In the genomic region with DNA sequence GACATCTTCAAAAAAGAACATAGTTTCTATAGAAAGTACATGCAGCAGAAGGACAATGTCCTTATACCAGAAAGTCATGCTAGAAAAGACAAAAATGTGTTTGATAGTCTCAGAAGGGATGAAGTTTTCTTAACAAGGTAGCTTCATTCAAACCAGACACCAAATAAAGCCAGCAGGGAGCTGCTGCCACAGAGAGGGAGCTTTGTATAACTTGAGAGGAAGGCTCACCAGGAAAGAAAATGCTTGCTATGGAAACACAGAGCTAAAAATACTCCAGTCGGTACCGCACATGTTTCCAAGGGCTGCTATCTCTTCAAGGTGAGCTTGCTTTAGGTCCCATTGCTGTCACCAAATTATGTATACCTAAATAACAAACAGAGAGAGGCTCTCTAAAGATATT, we compare ENCODE assay signal across 8 cellular contexts.
DNase-seq lines count a peak whose midpoint lies in the region; ATAC-seq and TF ChIP-seq lines count a peak whose summit lies in the region.

No MANE protein-coding gene starts in this region.

- ATAC-seq in CD4-positive, CD25-positive, alpha-beta regulatory T cell (ENCODE audit: low read depth in 2 of 2) = no peak
- peak; percentile 29 for ATAC-seq in GM21515 (IDR thresholded peaks at IDR 0.05; ENCODE audit: unreplicated experiment)
- ATAC-seq in body of pancreas = no peak

- H3K9me3 Mint-ChIP-seq in CD4-positive, CD25-positive, alpha-beta regulatory T cell = peaks cover 0 to 3% (median under 1%) of the 10 kb centered on the region in 7 donors

- DNase-seq in CD4-positive, CD25-positive, alpha-beta regulatory T cell = no peak
- DNase-seq in NCI-H146 treated with DMSO at 0.1 percent for 48 hours (lab: John Stamatoyannopoulos, UW; ENCODE audit: unreplicated experiment) = peak; percentile 5
- no peak for DNase-seq in fibroblast of pulmonary artery (ENCODE audit: low read depth)
- DNase-seq in NCI-H2227 treated with DMSO at 0.1 percent for 48 hours (lab: John Stamatoyannopoulos, UW) = no peak
- DNase-seq in WERI-Rb-1 = no peak
- DNase-seq in body of pancreas = no peak
- DNase-seq in GM20000 (ENCODE audit: low spot score) = no peak

- H3K4me1 Mint-ChIP-seq in CD4-positive, CD25-positive, alpha-beta regulatory T cell = peaks cover 2 to 17% (median 5%) of the 10 kb centered on the region in 4 donors

- TF ChIP-seq CTCF in fibroblast of pulmonary artery (IDR thresholded peaks at IDR 0.05; ENCODE audit: low read length, missing control alignments) = no peak
- TF ChIP-seq CTCF in WERI-Rb-1 (IDR thresholded peaks at IDR 0.05; ENCODE audit: low read depth, low read length) = no peak
- TF ChIP-seq CTCF in body of pancreas (IDR thresholded peaks at IDR 0.05) = no peak
- TF ChIP-seq CTCF in GM20000 (IDR thresholded peaks at IDR 0.05; ENCODE audit: extremely low read depth, missing control alignments) = no peak

- H3K4me1 ChIP-seq in CD4-positive, CD25-positive, alpha-beta regulatory T cell (ENCODE audit: control insufficient read depth, insufficient read depth, low read length, poor library complexity, severe bottlenecking) = no peaks in the 10 kb centered on the region
- no peaks in the 10 kb centered on the region for H3K4me1 ChIP-seq in body of pancreas

- peak overlapping the region; percentile 37 for H3K4me3 ChIP-seq in CD4-positive, CD25-positive, alpha-beta regulatory T cell (ENCODE audit: low read depth, low read length)
- H3K4me3 ChIP-seq in fibroblast of pulmonary artery (replicated peaks; ENCODE audit: low read depth, low read length) = peak overlapping the region; percentile 4
- H3K4me3 ChIP-seq in WERI-Rb-1 (ENCODE audit: low read depth, low read length) = no peak overlapping the region
- H3K4me3 ChIP-seq in body of pancreas = no peak overlapping the region

- H3K36me3 Mint-ChIP-seq in CD4-positive, CD25-positive, alpha-beta regulatory T cell = no peaks in the 10 kb centered on the region

- H3K27ac Mint-ChIP-seq in CD4-positive, CD25-positive, alpha-beta regulatory T cell = no peak overlapping the region

- no peak overlapping the region for H3K4me3 Mint-ChIP-seq in CD4-positive, CD25-positive, alpha-beta regulatory T cell

- no peaks in the 10 kb centered on the region for H3K27me3 Mint-ChIP-seq in CD4-positive, CD25-positive, alpha-beta regulatory T cell

- no peaks in the 10 kb centered on the region for H3K27me3 ChIP-seq in CD4-positive, CD25-positive, alpha-beta regulatory T cell (ENCODE audit: control insufficient read depth, insufficient read depth, low read length)
- H3K27me3 ChIP-seq in WERI-Rb-1 (ENCODE audit: insufficient read depth, low read depth, severe bottlenecking) (no peaks in the 10 kb centered on the region), body of pancreas (no peaks in the 10 kb centered on the region)

- H3K27ac ChIP-seq in CD4-positive, CD25-positive, alpha-beta regulatory T cell (ENCODE audit: insufficient read depth, low read length, poor library complexity, severe bottlenecking) = no peak overlapping the region
- H3K27ac ChIP-seq in WERI-Rb-1 = no peak overlapping the region
- H3K27ac ChIP-seq in body of pancreas = no peak overlapping the region

- no peaks in the 10 kb centered on the region for H3K36me3 ChIP-seq in CD4-positive, CD25-positive, alpha-beta regulatory T cell (ENCODE audit: control insufficient read depth, insufficient read depth, low read length)
- H3K36me3 ChIP-seq in WERI-Rb-1 (no peaks in the 10 kb centered on the region), body of pancreas (replicated peaks in 1 of 2; ENCODE audit: insufficient read depth in 1 of 2, low read depth in 2 of 2) (no peaks in the 10 kb centered on the region)

- H3K9me3 ChIP-seq in CD4-positive, CD25-positive, alpha-beta regulatory T cell (ENCODE audit: control insufficient read depth in 2 of 2, low read length in 2 of 2) = no peaks in the 10 kb centered on the region
- no peaks in the 10 kb centered on the region for H3K9me3 ChIP-seq in WERI-Rb-1 (ENCODE audit: severe bottlenecking)
- peaks cover 0 to 6% (median 0%) of the 10 kb centered on the region in 3 donors for H3K9me3 ChIP-seq in body of pancreas

- no peak for TF ChIP-seq POLR2A in body of pancreas (IDR thresholded peaks at IDR 0.05)

- intact Hi-C loops in body of pancreas (cut with DNase I) = no loop called here

- WGBS in body of pancreas, 2 donors = 0 to 11% methylated on average over 2 of the region's 2 CpGs

Comparison
In these comparisons a context has a peak if more than half of its experiments do, and no peak if none do; other contexts are left out.
1. H3K4me3 ChIP-seq: peak in CD4-positive, CD25-positive, alpha-beta regulatory T cell (single experiment) and fibroblast of pulmonary artery (single experiment); none in WERI-Rb-1 (single experiment) and body of pancreas (0 of 2).